ENCODE assay signal across 16 cellular contexts in genomic region chr6:133393891-133394290, GRCh38.
DNase-seq lines count a peak whose midpoint lies in the region; TF ChIP-seq lines count a peak whose summit lies in the region.
"Had no signal": no experiment of that assay in that cellular context is flagged by ENCODE, and none has a peak within 500 bp of the region (broad histone marks: within the 10 kb centered on the region; RNA-seq: fewer than 3 reads in every experiment).

No MANE protein-coding gene starts in this region.

- H3F3A ChIP-seq in neural cell (ENCODE audit: insufficient read depth, low read length, poor library complexity, severe bottlenecking): no peaks in the 10 kb centered on the region

- no peaks in the 10 kb centered on the region for H3K9me2 ChIP-seq in neural cell (ENCODE audit: insufficient read depth, low read length)

- no peaks in the 10 kb centered on the region for H3K36me3 ChIP-seq in neural cell (ENCODE audit: insufficient read depth, low read length)
- H3K36me3 ChIP-seq: HAP-1 had no signal

- TF ChIP-seq CTCF in neural cell (IDR thresholded peaks at IDR 0.05; ENCODE audit: poor library complexity, severe bottlenecking): no peak

- no peaks in the 10 kb centered on the region for H4K20me1 ChIP-seq in neural cell (ENCODE audit: insufficient read depth)

- no peaks in the 10 kb centered on the region for H3K79me2 ChIP-seq in neural cell (replicated peaks; ENCODE audit: insufficient read depth, low read length)

- no peaks in the 10 kb centered on the region for H3K27me3 ChIP-seq in neural cell (ENCODE audit: insufficient read depth, low read depth, low read length)

- H3K27ac ChIP-seq in neural cell (ENCODE audit: low read length): peak overlapping the region; percentile 63
- H3K27ac ChIP-seq: 22Rv1, A549 had no signal

- H3K4me3 ChIP-seq in neural cell (ENCODE audit: low read length): no peak overlapping the region
- H3K4me3 ChIP-seq: A549, HAP-1 had no signal

- no peak overlapping the region for H2AFZ ChIP-seq in neural cell (ENCODE audit: low read depth, low read length)

- no peak overlapping the region for H3K9ac ChIP-seq in neural cell (ENCODE audit: low read length)

- peak; percentile 15 for DNase-seq in NCI-H146 (lab: John Stamatoyannopoulos, UW)
- DNase-seq in NCI-H146 treated with DMSO at 0.1 percent for 48 hours (lab: John Stamatoyannopoulos, UW; ENCODE audit: unreplicated experiment): no peak
- peak; percentile 50 for DNase-seq in COLO829 (ENCODE audit: low spot score)
- DNase-seq in NCI-H526 (lab: John Stamatoyannopoulos, UW): peak; percentile 17 to 19
- no peak for DNase-seq in SK-N-DZ (ENCODE audit: low spot score)
- no peak for DNase-seq in amygdala (lab: John Stamatoyannopoulos, UW)
- DNase-seq in stimulated activated CD4-positive, alpha-beta T cell treated with anti-CD3 and anti-CD28 coated beads, Interleukin-4, amount 100 ng/mL, for 24 hours: no peak
- DNase-seq: AML-193; Calu3; CD4-positive, alpha-beta memory T cell; DMS79 treated with DMSO at 0.1 percent for 48 hours; GF-D8 had no signal

- H3K4me2 ChIP-seq in neural cell (ENCODE audit: low read length): peak overlapping the region; percentile 0
- H3K4me2 ChIP-seq: A549 had no signal

- no peak for TF ChIP-seq EP300 in neural cell (conservative IDR thresholded peaks at IDR 0.05; ENCODE audit: poor library complexity, severe bottlenecking)

- H3K9me3 ChIP-seq in neural cell (ENCODE audit: low read length): no peaks in the 10 kb centered on the region
- H3K9me3 ChIP-seq: A549, HAP-1 had no signal

- TF ChIP-seq RAD21 in neural cell (conservative IDR thresholded peaks at IDR 0.05): no peak

TF ChIP-seq in neural cell, 6 proteins besides CTCF, POLR2A, EP300 and RAD21:
- TF ChIP-seq EZH2 (IDR thresholded peaks at IDR 0.05; ENCODE audit: borderline replicate concordance, insufficient read depth, low read length, poor library complexity, severe bottlenecking) (no peak), SMC3 (conservative IDR thresholded peaks at IDR 0.05; ENCODE audit: poor library complexity) (no peak), REST (IDR thresholded peaks at IDR 0.05; ENCODE audit: borderline replicate concordance) (no peak), TAF1 (IDR thresholded peaks at IDR 0.05; ENCODE audit: low read depth) (no peak), POLR2AphosphoS5 (IDR thresholded peaks at IDR 0.05) (no peak), MXI1 (conservative IDR thresholded peaks at IDR 0.05; ENCODE audit: poor library complexity, severe bottlenecking) (no peak)

Comparison
In these comparisons a context has a peak if more than half of its experiments do, and no peak if none do; other contexts are left out.
1. DNase-seq: peak in NCI-H146 (single experiment), COLO829 (single experiment) and NCI-H526 (2 of 2); none in NCI-H146 treated with DMSO at 0.1 percent for 48 hours (single experiment), SK-N-DZ (single experiment), amygdala (0 of 56) and stimulated activated CD4-positive, alpha-beta T cell treated with anti-CD3 and anti-CD28 coated beads, Interleukin-4, amount 100 ng/mL, for 24 hours (single experiment).